Comparison of ENCODE assay signal across 12 cellular contexts in the genomic region with DNA sequence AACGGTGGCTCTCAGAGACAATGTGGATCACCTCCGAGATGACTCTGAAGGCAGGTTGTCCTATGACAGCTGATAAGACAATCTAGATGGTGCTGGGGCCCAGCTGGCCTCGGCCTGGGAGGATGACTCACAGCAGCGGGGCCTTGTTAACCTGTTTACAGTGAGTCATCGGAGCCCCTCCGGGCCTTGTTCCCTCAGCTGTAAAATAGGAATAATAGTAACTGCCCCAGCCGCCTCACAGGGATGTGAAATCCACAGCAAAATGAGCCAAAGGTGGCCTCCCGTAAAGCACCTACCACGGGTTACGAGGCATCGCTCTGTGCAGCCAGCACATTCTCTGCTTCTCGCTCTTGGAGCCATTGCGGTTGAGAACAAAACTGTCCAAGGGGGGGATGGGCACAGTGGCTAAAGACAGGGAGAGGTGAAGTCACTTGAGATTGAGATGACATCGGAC.
DNase-seq lines count a peak whose midpoint lies in the region; ATAC-seq and TF ChIP-seq lines count a peak whose summit lies in the region.
"Had no signal": no experiment of that assay in that cellular context is flagged by ENCODE, and none has a peak within 500 bp of the region (broad histone marks: within the 10 kb centered on the region; RNA-seq: fewer than 3 reads in every experiment).

No MANE protein-coding gene starts in this region.

- POLR2A ChIA-PET in HCT116 (lab: Charles Lee), result interaction anchor here (2.4 kb wide), 1 partner anchor 10 kb away, joined by 7 read pairs; no protein-coding TSS in a partner anchor

- no peak overlapping the region for H2AK5ac ChIP-seq in trophoblast cell (ENCODE audit: low read length)

- peaks cover 14% of the 10 kb centered on the region for H3K4me1 Mint-ChIP-seq in endodermal cell

- intact Hi-C loops in HCT116 (cut with micrococcal nuclease), result no loop called here

- H3K9ac ChIP-seq in HCT116 (ENCODE audit: low read length), result no peak overlapping the region
- no peak overlapping the region for H3K9ac ChIP-seq in NT2/D1 (ENCODE audit: insufficient read length, low read depth)
- no peak overlapping the region for H3K9ac ChIP-seq in endodermal cell (ENCODE audit: extremely low read depth, low read length, poor library complexity, severe bottlenecking)
- no peak overlapping the region for H3K9ac ChIP-seq in trophoblast cell (ENCODE audit: low read length)

- H3K9me3 Mint-ChIP-seq in endodermal cell, result no peaks in the 10 kb centered on the region

- RAD21 ChIA-PET in HCT116 (lab: Charles Lee; ENCODE audit: low non-redundant PET in 1 of 2, low total read pairs in 2 of 2, uncharacterized antibody in 2 of 2, unreplicated experiment in 2 of 2), result interaction anchor here in 1 of 2 experiments (1.3 kb wide), 1 partner anchor 151 kb away, joined by 3 read pairs; no protein-coding TSS in a partner anchor

- no peak overlapping the region for H4K91ac ChIP-seq in trophoblast cell (ENCODE audit: low read depth, low read length)

- H3K4me2 ChIP-seq in HCT116 (ENCODE audit: low read length) (peak overlapping the region; percentile 64), trophoblast cell (ENCODE audit: low read length) (peak overlapping the region; percentile 17)

- peak overlapping the region; percentile 38 for H3K18ac ChIP-seq in trophoblast cell (ENCODE audit: low read length)

- DNase-seq in HCT116 (ENCODE audit: low read depth, low spot score), result no peak
- peak; percentile 70 for DNase-seq in NT2/D1 (ENCODE audit: low read depth, low spot score)
- DNase-seq in endodermal cell, result peak; percentile 91
- peak; percentile 98 to 99 for DNase-seq in trophoblast cell
- DNase-seq in midbrain (lab: John Stamatoyannopoulos, UW), result no peak
- no peak for DNase-seq in stimulated activated CD4-positive, alpha-beta T cell treated with anti-CD3 and anti-CD28 coated beads, Interleukin-1b, Interleukin-23, amount 100 ng/mL, for 48 hours
- no peak for DNase-seq in activated T-cell treated with anti-CD3 and anti-CD28 coated beads, Interleukin-2, amount 50 U/mL, for 48 hours
- DNase-seq: lower lobe of right lung, NCI-H2029 treated with DMSO at 0.1 percent for 48 hours, sigmoid colon had no signal

- H3K4me1 ChIP-seq in HCT116 (ENCODE audit: control insufficient read depth in 1 of 2, insufficient read depth in 2 of 2, low read length in 2 of 2) (peaks cover 9 to 15% of the 10 kb centered on the region in 2 experiments), NT2/D1 (ENCODE audit: insufficient read depth, insufficient read length) (peaks cover 14% of the 10 kb centered on the region), endodermal cell (ENCODE audit: control insufficient read depth, insufficient read depth, low read length) (no peaks in the 10 kb centered on the region), trophoblast cell (ENCODE audit: control insufficient read depth in 1 of 2, insufficient read depth in 2 of 2, low read length in 2 of 2) (peaks cover 13 to 19% of the 10 kb centered on the region in 2 experiments)
- H3K4me1 ChIP-seq: ascending aorta, lower lobe of right lung, sigmoid colon had no signal

- no peak overlapping the region for H3K23ac ChIP-seq in trophoblast cell (ENCODE audit: low read length)

- no peak for TF ChIP-seq RAD21 in HCT116 (IDR thresholded peaks at IDR 0.05; ENCODE audit: low read depth)

- H3K9me2 ChIP-seq in HCT116 (ENCODE audit: insufficient read depth), result no peaks in the 10 kb centered on the region

- CTCF ChIA-PET in HCT116 (lab: Charles Lee), result interaction anchor here (1.2 kb wide), 1 partner anchor 151 kb away, joined by 5 read pairs; no protein-coding TSS in a partner anchor

- no peak overlapping the region for H4K12ac ChIP-seq in trophoblast cell (ENCODE audit: low read depth, low read length)

- H2AFZ ChIP-seq in HCT116 (ENCODE audit: low read depth, low read length, poor library complexity, severe bottlenecking), result peak overlapping the region; percentile 56
- H2AFZ ChIP-seq in trophoblast cell (ENCODE audit: insufficient read depth, low read length, poor library complexity), result peak overlapping the region; percentile 27

- H3K36me3 Mint-ChIP-seq in endodermal cell (ENCODE audit: low read depth), result no peaks in the 10 kb centered on the region

- H4K8ac ChIP-seq in trophoblast cell (ENCODE audit: low read depth, low read length), result peak overlapping the region; percentile 22

- H3K9me3 ChIP-seq in HCT116 (ENCODE audit: control insufficient read depth in 1 of 2, insufficient read depth in 1 of 2, low read depth in 1 of 2, low read length in 2 of 2), result no peaks in the 10 kb centered on the region
- H3K9me3 ChIP-seq in NT2/D1 (ENCODE audit: insufficient read depth, low read length), result no peaks in the 10 kb centered on the region
- no peaks in the 10 kb centered on the region for H3K9me3 ChIP-seq in endodermal cell (ENCODE audit: control insufficient read depth, low read length)
- H3K9me3 ChIP-seq in trophoblast cell (ENCODE audit: insufficient read depth, low read depth, low read length), result no peaks in the 10 kb centered on the region
- H3K9me3 ChIP-seq: ascending aorta, lower lobe of right lung, sigmoid colon had no signal

- peak overlapping the region; percentile 87 for H3K27ac Mint-ChIP-seq in endodermal cell

- H3K79me2 ChIP-seq in HCT116 (ENCODE audit: insufficient read depth, low read length) (no peaks in the 10 kb centered on the region), trophoblast cell (ENCODE audit: control insufficient read depth, insufficient read depth, low read length, poor library complexity) (no peaks in the 10 kb centered on the region)

- H3K4ac ChIP-seq in trophoblast cell (ENCODE audit: low read depth, low read length), result no peak overlapping the region

- peak overlapping the region; percentile 57 for H2BK120ac ChIP-seq in trophoblast cell (ENCODE audit: insufficient read depth, low read length, poor library complexity)

- peaks cover 8% of the 10 kb centered on the region for H3K79me1 ChIP-seq in trophoblast cell (ENCODE audit: low read length)

- H3K27me3 ChIP-seq in HCT116 (ENCODE audit: insufficient read depth, low read length) (no peaks in the 10 kb centered on the region; the same call in 1 of the 2 replicates), NT2/D1 (ENCODE audit: insufficient read depth, insufficient read length) (peaks cover 4% of the 10 kb centered on the region), endodermal cell (ENCODE audit: control insufficient read depth, insufficient read depth, low read length, poor library complexity, severe bottlenecking) (no peaks in the 10 kb centered on the region), trophoblast cell (ENCODE audit: insufficient read depth, low read length) (no peaks in the 10 kb centered on the region)
- H3K27me3 ChIP-seq: ascending aorta had no signal

- no peaks in the 10 kb centered on the region for H4K20me1 ChIP-seq in HCT116 (ENCODE audit: insufficient read depth)

- peak overlapping the region; percentile 81 for H2BK12ac ChIP-seq in trophoblast cell (ENCODE audit: low read length)

- no peak overlapping the region for H3K4me3 Mint-ChIP-seq in endodermal cell

- peak overlapping the region; percentile 58 for H2BK5ac ChIP-seq in trophoblast cell (ENCODE audit: low read depth, low read length, poor library complexity)

- WGBS in endodermal cell (ENCODE audit: insufficient coverage in 1 of 2, insufficient read length in 1 of 2), 2 experiments, result 53 to 75% methylated on average over 7 to 14 of the region's 14 CpGs
- WGBS in trophoblast cell (ENCODE audit: extremely low coverage, insufficient coverage, insufficient read length), result no CpG with 5 or more reads among the region's 14 CpGs

- ATAC-seq in HCT116 (peak; percentile 93), HG03457 (IDR thresholded peaks at IDR 0.05; ENCODE audit: unreplicated experiment) (no peak)
- ATAC-seq: lower lobe of right lung had no signal

- peak overlapping the region; percentile 19 for H3K14ac ChIP-seq in trophoblast cell (ENCODE audit: low read length)

- H3K27ac ChIP-seq in HCT116 (ENCODE audit: low read depth, low read length), result no peak overlapping the region
- no peak overlapping the region for H3K27ac ChIP-seq in endodermal cell (ENCODE audit: low read depth, low read length)
- H3K27ac ChIP-seq in trophoblast cell (ENCODE audit: low read depth, low read length), result peak overlapping the region; percentile 42
- H3K27ac ChIP-seq: ascending aorta, lower lobe of right lung, sigmoid colon had no signal

- no TSS peak for BruUV-seq in HCT116 (replicated peaks; lab: Mats Ljungman, UMichigan)

- no peak for TF ChIP-seq POLR2A in HCT116 (IDR thresholded peaks at IDR 0.05; ENCODE audit: borderline replicate concordance, extremely low read depth, insufficient read depth, insufficient read length)

- H3K36me3 ChIP-seq in HCT116 (ENCODE audit: control insufficient read depth in 1 of 2, insufficient read depth in 2 of 2, low read length in 2 of 2), result no peaks in the 10 kb centered on the region
- H3K36me3 ChIP-seq in NT2/D1 (ENCODE audit: insufficient read depth, insufficient read length, low read length), result no peaks in the 10 kb centered on the region
- H3K36me3 ChIP-seq in endodermal cell (ENCODE audit: control insufficient read depth, insufficient read depth, low read length), result no peaks in the 10 kb centered on the region
- no peaks in the 10 kb centered on the region for H3K36me3 ChIP-seq in trophoblast cell (ENCODE audit: control insufficient read depth in 1 of 2, insufficient read depth in 2 of 2, low read length in 2 of 2)
- H3K36me3 ChIP-seq: ascending aorta, lower lobe of right lung, sigmoid colon had no signal

- H3K4me3 ChIP-seq in HCT116 (replicated peaks in 1 of 2; ENCODE audit: low read depth in 1 of 2, low read length in 2 of 2) (no peak overlapping the region), NT2/D1 (ENCODE audit: insufficient read length, low read depth) (no peak overlapping the region), endodermal cell (ENCODE audit: low read length) (no peak overlapping the region), trophoblast cell (ENCODE audit: low read depth, low read length) (no peak overlapping the region)
- H3K4me3 ChIP-seq: ascending aorta, lower lobe of right lung, sigmoid colon had no signal

- peaks cover 4% of the 10 kb centered on the region for H3K27me3 Mint-ChIP-seq in endodermal cell (ENCODE audit: insufficient read depth)

- TF ChIP-seq CTCF in HCT116 (IDR thresholded peaks at IDR 0.05 in 2 of 3, conservative IDR thresholded peaks at IDR 0.05 in 1 of 3; ENCODE audit: borderline replicate concordance in 1 of 3, insufficient read depth in 1 of 3, low read depth in 2 of 3, low read length in 2 of 3), result no peak
- TF ChIP-seq CTCF in endodermal cell (conservative IDR thresholded peaks at IDR 0.05), result no peak

TF ChIP-seq in HCT116, 20 proteins besides CTCF, POLR2A, EP300 and RAD21 (continues in another document):
- TF ChIP-seq FOSL1 (IDR thresholded peaks at IDR 0.05; ENCODE audit: low read depth), result peak; percentile 91
- TF ChIP-seq SP1 (IDR thresholded peaks at IDR 0.05; ENCODE audit: low read depth), result peak; percentile 55
- TF ChIP-seq SIN3A (IDR thresholded peaks at IDR 0.05; ENCODE audit: low read depth), result 0 out of 2 replicates have a peak, but pooled peaks have one; percentile 20
- no peak for TF ChIP-seq EZH2phosphoT487 (IDR thresholded peaks at IDR 0.05; ENCODE audit: borderline replicate concordance)
- peak; percentile 87 for TF ChIP-seq JUND (IDR thresholded peaks at IDR 0.05)
- peak; percentile 84 for TF ChIP-seq TCF7L2 (IDR thresholded peaks at IDR 0.05; ENCODE audit: borderline replicate concordance, extremely low read depth, insufficient read depth, insufficient read length)

Comparison
In these comparisons a context has a peak if more than half of its experiments do, and no peak if none do; other contexts are left out.
1. DNase-seq: peak in NT2/D1 (single experiment), endodermal cell (single experiment) and trophoblast cell (2 of 2); none in HCT116 (single experiment), midbrain (single experiment), stimulated activated CD4-positive, alpha-beta T cell treated with anti-CD3 and anti-CD28 coated beads, Interleukin-1b, Interleukin-23, amount 100 ng/mL, for 48 hours (single experiment) and activated T-cell treated with anti-CD3 and anti-CD28 coated beads, Interleukin-2, amount 50 U/mL, for 48 hours (0 of 2).